Comparison of ENCODE assay signal across 32 cellular contexts in genomic region chr3:61445924-61446323, GRCh38.
"Had no signal": no experiment of that assay in that cellular context is flagged by ENCODE, and none has a peak within 500 bp of the region (broad histone marks: within the 10 kb centered on the region; RNA-seq: fewer than 3 reads in every experiment).

No MANE protein-coding gene starts in this region.

- H3K27me3 ChIP-seq: neutrophil, pancreas, spleen, suprapubic skin, testis, tibial artery, transverse colon, upper lobe of right lung, vagina had no signal

- H3K4me1 ChIP-seq: pancreas, spleen, suprapubic skin, testis, tibial artery, upper lobe of right lung, vagina had no signal

- H3K36me3 ChIP-seq: neutrophil, pancreas, spleen, suprapubic skin, tibial artery, transverse colon, upper lobe of right lung, vagina had no signal

- H3K9me3 ChIP-seq: neutrophil, pancreas, psoas muscle, spleen, suprapubic skin, testis, tibial artery, transverse colon, upper lobe of right lung, vagina had no signal

- H3K4me3 ChIP-seq: pancreas, psoas muscle, skin epidermis, smooth muscle cell, spleen, suprapubic skin, testis, tibial artery, transverse colon, upper lobe of right lung, vagina had no signal

- H3K9me3 Mint-ChIP-seq: nephron progenitor cell; neural crest cell; stimulated activated memory B cell treated with anti-CD40 and anti-IgM and Interleukin-4, amounts not matched to agents 10 μg/mL and 1 μg/mL and 100 μg/mL, for 72 hours had no signal

- H3K36me3 Mint-ChIP-seq: naive B cell; naive thymus-derived CD8-positive, alpha-beta T cell; natural killer cell treated with Interleukin-12 subunit alpha and Interleukin-12 subunit beta and Interleukin-15 and Interleukin-18, amount 100 ng/mL, for 72 hours; stimulated activated memory B cell treated with anti-CD40 and anti-IgM and Interleukin-4, amounts not matched to agents 10 μg/mL and 1 μg/mL and 100 μg/mL, for 72 hours; type B pancreatic cell had no signal

- H3K27me3 Mint-ChIP-seq: naive B cell; natural killer cell treated with Interleukin-12 subunit alpha and Interleukin-12 subunit beta and Interleukin-15 and Interleukin-18, amount 100 ng/mL, for 72 hours; progenitor cell of endocrine pancreas; type B pancreatic cell had no signal

- H3K4me3 Mint-ChIP-seq: naive B cell; naive thymus-derived CD8-positive, alpha-beta T cell; natural killer cell treated with Interleukin-12 subunit alpha and Interleukin-12 subunit beta and Interleukin-15 and Interleukin-18, amount 100 ng/mL, for 72 hours; nephron progenitor cell; neural crest cell; stimulated activated memory B cell treated with anti-CD40 and anti-IgM and Interleukin-4, amounts not matched to agents 10 μg/mL and 1 μg/mL and 100 μg/mL, for 72 hours; stimulated activated naive CD8-positive, alpha-beta T cell treated with anti-CD3 and anti-CD28 coated beads, Interleukin-15, amount 100 ng/mL, for 72 hours; type B pancreatic cell had no signal

- H3K27ac Mint-ChIP-seq: naive B cell; naive thymus-derived CD8-positive, alpha-beta T cell; natural killer cell treated with Interleukin-12 subunit alpha and Interleukin-12 subunit beta and Interleukin-15 and Interleukin-18, amount 100 ng/mL, for 72 hours; nephron progenitor cell; progenitor cell of endocrine pancreas; stimulated activated memory B cell treated with anti-CD40 and anti-IgM and Interleukin-4, amounts not matched to agents 10 μg/mL and 1 μg/mL and 100 μg/mL, for 72 hours; stimulated activated naive CD8-positive, alpha-beta T cell treated with anti-CD3 and anti-CD28 coated beads, Interleukin-15, amount 100 ng/mL, for 72 hours; type B pancreatic cell had no signal

- FAIRE-seq: pancreas had no signal

- DNase-seq: naive B cell; naive thymus-derived CD8-positive, alpha-beta T cell; nephron progenitor cell; nucleus accumbens; pancreas; posterior cingulate gyrus; psoas muscle; right cardiac atrium; spleen; stimulated activated CD4-positive, alpha-beta T cell treated with anti-CD3 and anti-CD28 coated beads, Interleukin-12 subunit alpha, Interleukin-12 subunit beta, amount 100 ng/mL, for 4 hours; stimulated activated CD4-positive, alpha-beta T cell treated with anti-CD3 and anti-CD28 coated beads, Interleukin-1b, Interleukin-23, amount 100 ng/mL, for 48 hours; stimulated activated CD4-positive, alpha-beta T cell treated with anti-CD3 and anti-CD28 coated beads, Interleukin-4, amount 100 ng/mL, for 1 hour; stimulated activated CD4-positive, alpha-beta T cell treated with anti-CD3 and anti-CD28 coated beads, Interleukin-4, amount 100 ng/mL, for 4 hours; stimulated activated CD8-positive, alpha-beta memory T cell treated with anti-CD3 and anti-CD28 coated beads, Interleukin-4, amount 100 ng/mL, for 48 hours; stimulated activated naive CD4-positive, alpha-beta T cell; stimulated activated naive CD8-positive, alpha-beta T cell treated with anti-CD3 and anti-CD28 coated beads, Interleukin-15, amount 100 ng/mL, for 72 hours; stimulated activated naive CD8-positive, alpha-beta T cell treated with anti-CD3 and anti-CD28 coated beads, Interleukin-15, Interleukin-2, amounts not matched to agents 100 U/mL and 50 U/mL, for 24 hours; substantia nigra; testis; tibial artery; transverse colon; upper lobe of right lung had no signal

- H3K27ac ChIP-seq: neutrophil, pancreas, psoas muscle, skin epidermis, spleen, suprapubic skin, testis, tibial artery, transverse colon, upper lobe of right lung, vagina had no signal

- H3K4me1 Mint-ChIP-seq: naive B cell; naive thymus-derived CD8-positive, alpha-beta T cell; neural crest cell; stimulated activated memory B cell treated with anti-CD40 and anti-IgM and Interleukin-4, amounts not matched to agents 10 μg/mL and 1 μg/mL and 100 μg/mL, for 72 hours; stimulated activated naive CD8-positive, alpha-beta T cell treated with anti-CD3 and anti-CD28 coated beads, Interleukin-15, amount 100 ng/mL, for 72 hours had no signal
